8 cellular contexts compared by ENCODE assay signal in the genomic region with DNA sequence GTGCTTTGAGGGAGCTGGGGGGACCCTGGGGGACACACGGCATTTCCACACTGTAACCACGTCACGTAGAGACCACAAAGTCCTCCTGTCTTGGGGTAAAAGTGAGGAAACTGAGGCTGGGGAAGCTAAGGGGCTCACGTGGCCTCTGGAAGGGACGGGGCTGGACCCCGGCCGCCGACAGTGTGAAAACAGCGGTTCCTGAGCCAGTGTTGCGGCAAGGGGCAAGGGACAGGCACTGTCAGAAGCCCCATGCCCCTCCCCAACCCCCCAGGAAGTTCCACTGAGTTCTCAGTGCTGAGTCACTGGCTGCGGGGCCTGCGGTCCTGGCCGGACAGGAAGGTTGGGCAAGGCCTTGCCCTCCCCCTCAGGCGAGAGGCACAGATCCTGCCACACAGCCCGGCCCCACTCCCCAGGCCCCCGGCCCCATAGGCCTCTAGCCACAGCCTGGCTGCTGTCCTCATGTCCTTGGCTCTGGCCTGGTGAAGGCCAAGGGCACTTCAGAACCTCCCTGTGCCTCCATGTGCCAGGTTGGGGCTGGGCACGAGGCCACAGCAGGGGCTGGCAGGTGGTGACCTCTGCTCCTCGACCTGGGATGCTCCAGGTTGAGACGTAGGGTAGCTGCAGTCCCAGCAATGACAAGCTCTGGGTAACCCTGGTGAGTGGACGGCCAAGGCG. TPM values are rescaled to one million over a fixed set of nuclear protein-coding genes. Genes with fewer than 3 reads are reported as not detected.
DNase-seq lines count a peak whose midpoint lies in the region; ATAC-seq, FAIRE-seq and TF ChIP-seq lines count a peak whose summit lies in the region.

No MANE protein-coding gene starts in this region.

- no peaks in the 10 kb centered on the region for H4K20me1 ChIP-seq in keratinocyte (ENCODE audit: control insufficient read depth, extremely low read depth, insufficient read depth, low read length)

- H3K36me3 ChIP-seq in keratinocyte (ENCODE audit: control insufficient read depth in 2 of 2, extremely low read depth in 1 of 2, insufficient read depth in 2 of 2, low read length in 2 of 2) = no peaks in the 10 kb centered on the region
- no peaks in the 10 kb centered on the region for H3K36me3 ChIP-seq in transverse colon

- H3K9ac ChIP-seq in keratinocyte (ENCODE audit: control insufficient read depth, extremely low read depth, insufficient read depth, low read length) = no peak overlapping the region

- 58% methylated on average over 21 of the region's 21 CpGs; no CpG with 5 or more reads in 1 of the 2 donors for WGBS in transverse colon (ENCODE audit: low coverage in 1 of 2), 2 donors

- H3K4me3 Mint-ChIP-seq in T-helper 1 cell treated with Interleukin-12 subunit alpha and Interleukin-12 subunit beta and Interleukin-4 antibody, amounts not matched to agents 30 μg/mL and 1 μg/mL, for 36 hours = peak overlapping the region; percentile 14

- no peak for TF ChIP-seq POLR2A in transverse colon (IDR thresholded peaks at IDR 0.05)

- H3K4me3 ChIP-seq in keratinocyte (ENCODE audit: control insufficient read depth in 2 of 3, extremely low read depth in 1 of 3, insufficient read depth in 2 of 3, low read depth in 1 of 3, low read length in 3 of 3) (no peak overlapping the region), transverse colon (no peak overlapping the region)

- dilution Hi-C loops in keratinocyte (cut with MboI; ENCODE audit: extremely low pct_ligation_motif_present, low sequenced_read_pairs) = no loop called here

- H3K27ac ChIP-seq in angular gyrus (ENCODE audit: low read depth, low read length) (peak overlapping the region; percentile 52), keratinocyte (ENCODE audit: control insufficient read depth, insufficient read depth, low read length) (peak overlapping the region; percentile 78), transverse colon (peak overlapping the region; percentile 73 to 80 (median 77))

- in situ Hi-C loops in transverse colon (cut with MboI; ENCODE audit: low pct_ligation_motif_present in 1 of 4, low pct_unique_long_range_greater_than_20kb in 1 of 4, low sequenced_read_pairs in 3 of 4) = no loop called here

- intact Hi-C loops in transverse colon (cut with DNase I; ENCODE audit: low total_unique reads) = no loop called here

- no peaks in the 10 kb centered on the region for H3K9me3 Mint-ChIP-seq in T-helper 1 cell treated with Interleukin-12 subunit alpha and Interleukin-12 subunit beta and Interleukin-4 antibody, amounts not matched to agents 30 μg/mL and 1 μg/mL, for 36 hours

- H3K36me3 Mint-ChIP-seq in T-helper 1 cell treated with Interleukin-12 subunit alpha and Interleukin-12 subunit beta and Interleukin-4 antibody, amounts not matched to agents 30 μg/mL and 1 μg/mL, for 36 hours (ENCODE audit: low read depth) = no peaks in the 10 kb centered on the region

- H3K4me1 ChIP-seq in keratinocyte (ENCODE audit: control insufficient read depth, extremely low read depth, insufficient read depth, low read length) (peaks cover 35% of the 10 kb centered on the region), transverse colon (peaks cover 22 to 34% (median 27%) of the 10 kb centered on the region in 4 donors)

- no peaks in the 10 kb centered on the region for H3K9me1 ChIP-seq in keratinocyte (ENCODE audit: control insufficient read depth, extremely low read depth, insufficient read depth, low read length)

- no peak for TF ChIP-seq CTCF in keratinocyte (optimal IDR thresholded peaks at IDR 0.05 in 1 of 3, IDR thresholded peaks at IDR 0.05 in 1 of 3, conservative IDR thresholded peaks at IDR 0.05 in 1 of 3; ENCODE audit: extremely low read depth in 1 of 3, insufficient read depth in 2 of 3, low read length in 3 of 3)
- no peak for TF ChIP-seq CTCF in transverse colon (IDR thresholded peaks at IDR 0.05)

- H3K79me2 ChIP-seq in keratinocyte (ENCODE audit: control insufficient read depth, insufficient read depth, low read length) = no peaks in the 10 kb centered on the region

- H3K9me3 ChIP-seq in keratinocyte (ENCODE audit: control insufficient read depth, low read depth, low read length) (no peaks in the 10 kb centered on the region), transverse colon (no peaks in the 10 kb centered on the region)

- peak overlapping the region; percentile 78 for H3K4me2 ChIP-seq in keratinocyte (ENCODE audit: control insufficient read depth, extremely low read depth, insufficient read depth, low read depth, low read length)

- no peak overlapping the region for H3K27ac Mint-ChIP-seq in T-helper 1 cell treated with Interleukin-12 subunit alpha and Interleukin-12 subunit beta and Interleukin-4 antibody, amounts not matched to agents 30 μg/mL and 1 μg/mL, for 36 hours

- H3K27me3 ChIP-seq in keratinocyte (ENCODE audit: control insufficient read depth, extremely low read depth, insufficient read depth, low read length) (no peaks in the 10 kb centered on the region), transverse colon (no peaks in the 10 kb centered on the region)

- H3K4me1 Mint-ChIP-seq in T-helper 1 cell treated with Interleukin-12 subunit alpha and Interleukin-12 subunit beta and Interleukin-4 antibody, amounts not matched to agents 30 μg/mL and 1 μg/mL, for 36 hours (ENCODE audit: low read depth) = peaks cover 22% of the 10 kb centered on the region

- no peak for FAIRE-seq in keratinocyte (lab: Jason Lieb, UNC)

- no peak overlapping the region for H2AFZ ChIP-seq in keratinocyte (ENCODE audit: control insufficient read depth, low read length)

- DNase-seq in T-helper 1 cell (no peak), keratinocyte (ENCODE audit: low read depth, low spot score) (no peak), transverse colon (peak; percentile 62), DMS153 (lab: John Stamatoyannopoulos, UW) (no peak), NCI-H1048 (lab: John Stamatoyannopoulos, UW) (no peak)

- TF ChIP-seq EP300 in transverse colon (IDR thresholded peaks at IDR 0.05; ENCODE audit: low read depth) = no peak

- ATAC-seq in HG02759 (IDR thresholded peaks at IDR 0.05; ENCODE audit: unreplicated experiment) = no peak

- no peaks in the 10 kb centered on the region for H3K27me3 Mint-ChIP-seq in T-helper 1 cell treated with Interleukin-12 subunit alpha and Interleukin-12 subunit beta and Interleukin-4 antibody, amounts not matched to agents 30 μg/mL and 1 μg/mL, for 36 hours (ENCODE audit: low read depth)

RNA-seq across cellular contexts. Expression of a gene that starts 5.0 kb away (rescaled TPM):
- 14.0 to 24.8 TPM (median 19.2 TPM) in 3 replicates for polyA plus RNA-seq in keratinocyte
- polyA plus RNA-seq in keratinocyte (2011; ENCODE audit: low read depth) = 7.6 TPM
- 3.2 and 6.1 TPM in 2 replicates for polyA plus RNA-seq in keratinocyte (2011; cell fraction: cytosol; rRNA removed)
- 85.5 and 116 TPM in 2 replicates for polyA plus RNA-seq in keratinocyte (2011; cell fraction: nucleus; rRNA removed)
- polyA plus RNA-seq in keratinocyte (2012; ENCODE audit: low replicate concordance) = 7.8 and 13.8 TPM in 2 replicates
- 13.4 to 15.4 TPM (median 13.8 TPM) in 3 replicates for polyA minus RNA-seq in keratinocyte
- 11.7 TPM for polyA minus RNA-seq in keratinocyte (2011; cell fraction: cytosol; rRNA and poly(A)+ RNA removed)
- 23.3 and 29.9 TPM in 2 replicates for polyA minus RNA-seq in keratinocyte (2011; cell fraction: nucleus; rRNA and poly(A)+ RNA removed)
- 10 to 100 TPM; 23.5 to 87.5 (median 48.3) TPM for total RNA-seq in transverse colon

RNA-seq across cellular contexts. Expression of a gene that starts 11.2 kb away (rescaled TPM):
- polyA plus RNA-seq in keratinocyte = 35.7 to 112 TPM (median 40.7 TPM) in 3 replicates
- polyA plus RNA-seq in keratinocyte (2011; ENCODE audit: low read depth) = 2.3 TPM
- polyA plus RNA-seq in keratinocyte (2011; cell fraction: cytosol; rRNA removed) = 10.9 and 32.0 TPM in 2 replicates
- 83.4 and 104 TPM in 2 replicates for polyA plus RNA-seq in keratinocyte (2011; cell fraction: nucleus; rRNA removed)
- 17.6 and 73.8 TPM in 2 replicates for polyA plus RNA-seq in keratinocyte (2012; ENCODE audit: low replicate concordance)
- polyA minus RNA-seq in keratinocyte = 53.8 to 107 TPM (median 83.5 TPM) in 3 replicates
- 181 TPM for polyA minus RNA-seq in keratinocyte (2011; cell fraction: cytosol; rRNA and poly(A)+ RNA removed)
- 161 and 170 TPM in 2 replicates for polyA minus RNA-seq in keratinocyte (2011; cell fraction: nucleus; rRNA and poly(A)+ RNA removed)
- 100 to 1,000 TPM in 1 of 4 donors, 10 to 100 TPM in 3; 11.5 to 105 (median 48.9) TPM for total RNA-seq in transverse colon

RNA-seq across cellular contexts. Expression of a gene that starts 55.8 kb away (rescaled TPM):
- polyA plus RNA-seq in keratinocyte = 61.8 to 173 TPM (median 86.0 TPM) in 3 replicates
- polyA plus RNA-seq in keratinocyte (2011; ENCODE audit: low read depth) = 33.8 TPM
- 123 and 135 TPM in 2 replicates for polyA plus RNA-seq in keratinocyte (2011; cell fraction: cytosol; rRNA removed)
- 286 and 337 TPM in 2 replicates for polyA plus RNA-seq in keratinocyte (2011; cell fraction: nucleus; rRNA removed)
- polyA plus RNA-seq in keratinocyte (2012; ENCODE audit: low replicate concordance) = 88.4 and 107 TPM in 2 replicates
- polyA minus RNA-seq in keratinocyte = 75.4 to 226 TPM (median 76.3 TPM) in 3 replicates
- 74.2 TPM for polyA minus RNA-seq in keratinocyte (2011; cell fraction: cytosol; rRNA and poly(A)+ RNA removed)
- 57.8 and 84.6 TPM in 2 replicates for polyA minus RNA-seq in keratinocyte (2011; cell fraction: nucleus; rRNA and poly(A)+ RNA removed)
- total RNA-seq in transverse colon = 100 to 1,000 TPM in 2 of 4 donors, 10 to 100 TPM in 2; 86.0 to 230 (median 148) TPM
